Comparison of ENCODE assay signal across 19 cellular contexts in the genomic region with DNA sequence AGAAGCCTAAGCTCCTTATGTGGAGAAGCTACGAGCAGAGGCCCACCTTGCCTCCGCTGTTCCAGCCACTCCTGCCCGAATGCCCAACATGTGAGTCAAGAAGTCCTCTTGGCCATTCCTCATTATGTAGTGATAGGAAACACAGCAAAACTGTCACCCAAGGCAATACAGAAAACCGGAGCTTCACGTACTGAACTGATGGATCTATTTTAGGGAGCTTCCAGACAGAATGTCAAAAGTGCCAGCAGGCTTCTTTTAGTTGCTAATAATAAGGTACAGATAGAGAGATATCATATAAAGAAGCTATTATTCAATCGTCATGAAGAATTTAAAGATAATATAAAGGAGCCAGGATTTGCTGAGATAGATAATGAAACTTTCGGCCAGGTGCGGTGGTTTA.
A peak's percentile ranks its signal among the peaks of the same experiment; 100 is the strongest.
DNase-seq lines count a peak whose midpoint lies in the region; ATAC-seq and TF ChIP-seq lines count a peak whose summit lies in the region.
"Had no signal": no experiment of that assay in that cellular context is flagged by ENCODE, and none has a peak within 500 bp of the region (broad histone marks: within the 10 kb centered on the region; RNA-seq: fewer than 3 reads in every experiment).

No MANE protein-coding gene starts in this region.

- TF ChIP-seq CTCF in GM23338 (conservative IDR thresholded peaks at IDR 0.05; ENCODE audit: low read depth in 2 of 2) (no peak), MM.1S (IDR thresholded peaks at IDR 0.05; ENCODE audit: low read length) (no peak)

- H3K36me3 Mint-ChIP-seq in GM23338 (ENCODE audit: low read depth) = no peaks in the 10 kb centered on the region
- H3K36me3 Mint-ChIP-seq: CD8-positive, alpha-beta T cell had no signal

- no peaks in the 10 kb centered on the region for H3K36me3 ChIP-seq in GM23338 (ENCODE audit: insufficient read depth)
- H3K36me3 ChIP-seq in MM.1S (replicated peaks; ENCODE audit: insufficient read depth, low read length) = no peaks in the 10 kb centered on the region
- H3K36me3 ChIP-seq: BE2C, BLaER1 had no signal

- H3K4me2 ChIP-seq in GM23338 (no peak overlapping the region), MM.1S (ENCODE audit: low read depth, low read length) (no peak overlapping the region)
- H3K4me2 ChIP-seq: BLaER1 had no signal

- H3K79me2 ChIP-seq in GM23338 (replicated peaks; ENCODE audit: insufficient read depth) = no peaks in the 10 kb centered on the region
- H3K79me2 ChIP-seq in MM.1S (ENCODE audit: low read length) = no peaks in the 10 kb centered on the region

- H3K9me2 ChIP-seq in GM23338 (ENCODE audit: insufficient read depth) = no peaks in the 10 kb centered on the region
- no peaks in the 10 kb centered on the region for H3K9me2 ChIP-seq in MM.1S (replicated peaks; ENCODE audit: insufficient read depth, low read length)

- no peak overlapping the region for H3K27ac ChIP-seq in GM23338 (ENCODE audit: low read depth)
- no peak overlapping the region for H3K27ac ChIP-seq in MM.1S (ENCODE audit: low read length)
- H3K27ac ChIP-seq: BLaER1, C4-2B had no signal

- no peak overlapping the region for H3K4me3 Mint-ChIP-seq in GM23338
- H3K4me3 Mint-ChIP-seq: CD4-positive, alpha-beta T cell; CD8-positive, alpha-beta T cell had no signal

- no peaks in the 10 kb centered on the region for H3F3A ChIP-seq in GM23338 (replicated peaks; ENCODE audit: low read depth)
- no peaks in the 10 kb centered on the region for H3F3A ChIP-seq in MM.1S (ENCODE audit: insufficient read depth, low read length)

- H3K9me3 Mint-ChIP-seq in GM23338 = no peaks in the 10 kb centered on the region

- H3K4me3 ChIP-seq in GM23338 (no peak overlapping the region), MM.1S (ENCODE audit: low read length) (no peak overlapping the region)
- H3K4me3 ChIP-seq: BLaER1, GM12878 had no signal

- H3K9me3 ChIP-seq in MM.1S (replicated peaks; ENCODE audit: insufficient read depth, low read length) = no peaks in the 10 kb centered on the region
- H3K9me3 ChIP-seq: BE2C, BLaER1, Caco-2 had no signal

- H3K4me1 ChIP-seq in GM23338 (ENCODE audit: insufficient read depth) (no peaks in the 10 kb centered on the region), MM.1S (ENCODE audit: low read length) (no peaks in the 10 kb centered on the region; the same call in 1 of the 2 replicates)
- H3K4me1 ChIP-seq: BE2C, Caco-2 had no signal

- no peak for ATAC-seq in GM23338
- no peak for ATAC-seq in HG03135 (IDR thresholded peaks at IDR 0.05; ENCODE audit: unreplicated experiment)
- ATAC-seq: CD8-positive, alpha-beta T cell; GM12878 had no signal

- H3K27ac Mint-ChIP-seq in GM23338 = no peak overlapping the region
- H3K27ac Mint-ChIP-seq: CD4-positive, alpha-beta T cell; CD8-positive, alpha-beta T cell had no signal

- no peak overlapping the region for H3K9ac ChIP-seq in MM.1S (ENCODE audit: low read length)
- H3K9ac ChIP-seq: BLaER1 had no signal

- H3K27me3 Mint-ChIP-seq in GM23338 (ENCODE audit: insufficient read depth, low read depth, poor library complexity) = no peaks in the 10 kb centered on the region
- H3K27me3 Mint-ChIP-seq: CD4-positive, alpha-beta T cell had no signal

- no peaks in the 10 kb centered on the region for H3K27me3 ChIP-seq in GM23338 (ENCODE audit: insufficient read depth)
- H3K27me3 ChIP-seq in MM.1S (replicated peaks; ENCODE audit: insufficient read depth, low read length) = no peaks in the 10 kb centered on the region
- H3K27me3 ChIP-seq: BE2C, BLaER1 had no signal

- peaks cover 4% of the 10 kb centered on the region; the same call in 2 of the 3 replicates for H3K4me1 Mint-ChIP-seq in GM23338

- H4K20me1 ChIP-seq in GM23338 (replicated peaks; ENCODE audit: insufficient read depth) (no peaks in the 10 kb centered on the region), MM.1S (ENCODE audit: insufficient read depth, low read length) (no peaks in the 10 kb centered on the region)
- H4K20me1 ChIP-seq: BLaER1 had no signal

- DNase-seq in GM23338 (ENCODE audit: low spot score) = no peak
- peak; percentile 18 for DNase-seq in MM.1S
- DNase-seq in putamen (ENCODE audit: low spot score) = peak; percentile 56
- DNase-seq in activated gamma-delta T cell (lab: John Stamatoyannopoulos, UW) = no peak
- DNase-seq in DMS79 treated with DMSO at 0.1 percent for 48 hours (lab: John Stamatoyannopoulos, UW) = no peak
- DNase-seq: 8988T; ACHN; BE2C; Caco-2; Calu3; CD4-positive, alpha-beta T cell; CD8-positive, alpha-beta T cell; DND-41; EL; GDM1 had no signal

- peak overlapping the region; percentile 61; the same call in 1 of the 2 replicates for H2AFZ ChIP-seq in GM23338
- no peak overlapping the region for H2AFZ ChIP-seq in MM.1S (ENCODE audit: low read length)

TF ChIP-seq in GM23338, 12 proteins besides CTCF, POLR2A, EP300 and RAD21 (continues in another document):
- no peak for TF ChIP-seq POLR2AphosphoS5 (IDR thresholded peaks at IDR 0.05; ENCODE audit: low read depth)
- no peak for TF ChIP-seq CREB1 (CRISPR knock-in tag; IDR thresholded peaks at IDR 0.05; ENCODE audit: low read depth)
- no peak for TF ChIP-seq EZH2phosphoT487 (IDR thresholded peaks at IDR 0.05; ENCODE audit: unreplicated experiment)
- TF ChIP-seq NANOG (IDR thresholded peaks at IDR 0.05; ENCODE audit: borderline replicate concordance) = no peak
- no peak for TF ChIP-seq ZNF462 (CRISPR knock-in tag; IDR thresholded peaks at IDR 0.05)
- TF ChIP-seq JUNB (IDR thresholded peaks at IDR 0.05; ENCODE audit: unreplicated experiment) = no peak
- TF ChIP-seq ZNF114 (CRISPR knock-in tag; IDR thresholded peaks at IDR 0.05) = no peak
- TF ChIP-seq, protein P1, sequence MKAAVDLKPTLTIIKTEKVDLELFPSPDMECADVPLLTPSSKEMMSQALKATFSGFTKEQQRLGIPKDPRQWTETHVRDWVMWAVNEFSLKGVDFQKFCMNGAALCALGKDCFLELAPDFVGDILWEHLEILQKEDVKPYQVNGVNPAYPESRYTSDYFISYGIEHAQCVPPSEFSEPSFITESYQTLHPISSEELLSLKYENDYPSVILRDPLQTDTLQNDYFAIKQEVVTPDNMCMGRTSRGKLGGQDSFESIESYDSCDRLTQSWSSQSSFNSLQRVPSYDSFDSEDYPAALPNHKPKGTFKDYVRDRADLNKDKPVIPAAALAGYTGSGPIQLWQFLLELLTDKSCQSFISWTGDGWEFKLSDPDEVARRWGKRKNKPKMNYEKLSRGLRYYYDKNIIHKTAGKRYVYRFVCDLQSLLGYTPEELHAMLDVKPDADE (IDR thresholded peaks at IDR 0.05) = no peak

Comparison
In these comparisons a context has a peak if more than half of its experiments do, and no peak if none do; other contexts are left out.
1. DNase-seq: peak in MM.1S (single experiment) and putamen (single experiment); none in GM23338 (single experiment), activated gamma-delta T cell (single experiment) and DMS79 treated with DMSO at 0.1 percent for 48 hours (single experiment).